8 cellular contexts compared by ENCODE assay signal in genomic region chr1:161399257-161399998, GRCh38. TPM values are rescaled to one million over a fixed set of nuclear protein-coding genes. Genes with fewer than 3 reads are reported as not detected.
A peak's percentile ranks its signal among the peaks of the same experiment; 100 is the strongest.
DNase-seq lines count a peak whose midpoint lies in the region; ATAC-seq, FAIRE-seq and TF ChIP-seq lines count a peak whose summit lies in the region.

No MANE protein-coding gene starts in this region.

- peaks cover 3% of the 10 kb centered on the region for H3K9me3 Mint-ChIP-seq in activated T-helper 1 cell treated with anti-CD3 and anti-CD28 coated beads, Interleukin-12 subunit alpha, Interleukin-12 subunit beta, Interleukin-2, Interleukin-4 antibody, amounts not matched to agents 30 ng/mL and 10 ng/mL and 1 ng/mL, durations not matched to agents 14 hours and 24 hours and 36 hours
- peaks cover 0 to 16% (median 6%) of the 10 kb centered on the region in 7 donors for H3K9me3 Mint-ChIP-seq in naive B cell
- H3K9me3 Mint-ChIP-seq in stimulated activated effector memory CD8-positive, alpha-beta T cell treated with anti-CD3 and anti-CD28 coated beads, Interleukin-12 subunit alpha, Interleukin-12 subunit beta, amount 100 ng/mL, for 72 hours, result no peaks in the 10 kb centered on the region

- H3K36me3 Mint-ChIP-seq in activated T-helper 1 cell treated with anti-CD3 and anti-CD28 coated beads, Interleukin-12 subunit alpha, Interleukin-12 subunit beta, Interleukin-2, Interleukin-4 antibody, amounts not matched to agents 30 ng/mL and 10 ng/mL and 1 ng/mL, durations not matched to agents 14 hours and 24 hours and 36 hours (ENCODE audit: low read depth), result peaks cover 11% of the 10 kb centered on the region
- peaks cover 18 to 19% of the 10 kb centered on the region in 2 donors for H3K36me3 Mint-ChIP-seq in naive B cell
- peaks cover 27% of the 10 kb centered on the region for H3K36me3 Mint-ChIP-seq in stimulated activated effector memory CD8-positive, alpha-beta T cell treated with anti-CD3 and anti-CD28 coated beads, Interleukin-12 subunit alpha, Interleukin-12 subunit beta, amount 100 ng/mL, for 72 hours

- TF ChIP-seq CTCF in DOHH2 (IDR thresholded peaks at IDR 0.05; ENCODE audit: low read depth, low read length, poor library complexity, severe bottlenecking), result peak; percentile 66

- H3K4me1 Mint-ChIP-seq in activated T-helper 1 cell treated with anti-CD3 and anti-CD28 coated beads, Interleukin-12 subunit alpha, Interleukin-12 subunit beta, Interleukin-2, Interleukin-4 antibody, amounts not matched to agents 30 ng/mL and 10 ng/mL and 1 ng/mL, durations not matched to agents 14 hours and 24 hours and 36 hours (ENCODE audit: low read depth), result peaks cover 50% of the 10 kb centered on the region
- peaks cover 26 to 47% (median 34%) of the 10 kb centered on the region in 3 donors for H3K4me1 Mint-ChIP-seq in naive B cell
- H3K4me1 Mint-ChIP-seq in stimulated activated effector memory CD8-positive, alpha-beta T cell treated with anti-CD3 and anti-CD28 coated beads, Interleukin-12 subunit alpha, Interleukin-12 subunit beta, amount 100 ng/mL, for 72 hours, result peaks cover 51% of the 10 kb centered on the region

- peaks cover 16% of the 10 kb centered on the region for H3F3A ChIP-seq in DOHH2 (ENCODE audit: control insufficient read depth, insufficient read depth)

- peak overlapping the region; percentile 94 for H3K4me3 Mint-ChIP-seq in activated T-helper 1 cell treated with anti-CD3 and anti-CD28 coated beads, Interleukin-12 subunit alpha, Interleukin-12 subunit beta, Interleukin-2, Interleukin-4 antibody, amounts not matched to agents 30 ng/mL and 10 ng/mL and 1 ng/mL, durations not matched to agents 14 hours and 24 hours and 36 hours
- H3K4me3 Mint-ChIP-seq in naive B cell, result peak overlapping the region; percentile 94 to 99 (median 98)
- peak overlapping the region; percentile 94 for H3K4me3 Mint-ChIP-seq in stimulated activated effector memory CD8-positive, alpha-beta T cell treated with anti-CD3 and anti-CD28 coated beads, Interleukin-12 subunit alpha, Interleukin-12 subunit beta, amount 100 ng/mL, for 72 hours

- H3K27ac Mint-ChIP-seq in activated T-helper 1 cell treated with anti-CD3 and anti-CD28 coated beads, Interleukin-12 subunit alpha, Interleukin-12 subunit beta, Interleukin-2, Interleukin-4 antibody, amounts not matched to agents 30 ng/mL and 10 ng/mL and 1 ng/mL, durations not matched to agents 14 hours and 24 hours and 36 hours, result peak overlapping the region; percentile 100
- peak overlapping the region; percentile 100 for H3K27ac Mint-ChIP-seq in naive B cell
- peak overlapping the region; percentile 100 for H3K27ac Mint-ChIP-seq in stimulated activated effector memory CD8-positive, alpha-beta T cell treated with anti-CD3 and anti-CD28 coated beads, Interleukin-12 subunit alpha, Interleukin-12 subunit beta, amount 100 ng/mL, for 72 hours

- H3K9me2 ChIP-seq in DOHH2 (replicated peaks; ENCODE audit: control insufficient read depth, low read length), result no peaks in the 10 kb centered on the region

- ATAC-seq in GM21786 (IDR thresholded peaks at IDR 0.05; ENCODE audit: unreplicated experiment) (peak; percentile 73), naive B cell (ENCODE audit: low read depth in 2 of 2) (peak; percentile 81 to 83)
- ATAC-seq in stimulated activated effector memory CD8-positive, alpha-beta T cell treated with anti-CD3 and anti-CD28 coated beads, Interleukin-12 subunit alpha, Interleukin-12 subunit beta, amount 100 ng/mL, for 72 hours, result peak; percentile 87

- H3K27me3 Mint-ChIP-seq in activated T-helper 1 cell treated with anti-CD3 and anti-CD28 coated beads, Interleukin-12 subunit alpha, Interleukin-12 subunit beta, Interleukin-2, Interleukin-4 antibody, amounts not matched to agents 30 ng/mL and 10 ng/mL and 1 ng/mL, durations not matched to agents 14 hours and 24 hours and 36 hours (ENCODE audit: insufficient read depth), result peaks cover 13% of the 10 kb centered on the region
- peaks cover 4 to 9% (median 5%) of the 10 kb centered on the region in 3 donors for H3K27me3 Mint-ChIP-seq in naive B cell

- FAIRE-seq in RCC 7860 (lab: Jason Lieb, UNC), result peak; percentile 2

- intact Hi-C loops in activated T-helper 1 cell treated with anti-CD3 and anti-CD28 coated beads, Interleukin-12 subunit alpha, Interleukin-12 subunit beta, Interleukin-2, Interleukin-4 antibody, amounts not matched to agents 30 ng/mL and 10 ng/mL and 1 ng/mL, durations not matched to agents 14 hours and 24 hours and 36 hours (cut with micrococcal nuclease), result loop anchor here (1.0 to 5.0 kb wide), 9 partner anchors 9 to 1302 kb away; partner anchors contain the start of genes ATF6, IGSF8, NIT1 and PFDN2

- peak overlapping the region; percentile 83 for H3K4me2 ChIP-seq in DOHH2 (ENCODE audit: low read length)

- H4K20me1 ChIP-seq in DOHH2 (ENCODE audit: control insufficient read depth, insufficient read depth, low read depth, low read length), result no peaks in the 10 kb centered on the region

- DNase-seq in RCC 7860 (ENCODE audit: low spot score) (peak; percentile 94), fibroblast of gingiva (ENCODE audit: low read depth) (peak; percentile 89), naive B cell (peak; percentile 94)
- DNase-seq in activated T-helper 1 cell treated with anti-CD3 and anti-CD28 coated beads, Interleukin-12 subunit alpha, Interleukin-12 subunit beta, Interleukin-2, Interleukin-4 antibody, amounts not matched to agents 30 ng/mL and 10 ng/mL and 1 ng/mL, durations not matched to agents 14 hours and 24 hours and 36 hours (ENCODE audit: low spot score), result peak; percentile 88
- DNase-seq in stimulated activated effector memory CD8-positive, alpha-beta T cell treated with anti-CD3 and anti-CD28 coated beads, Interleukin-12 subunit alpha, Interleukin-12 subunit beta, amount 100 ng/mL, for 72 hours (ENCODE audit: low spot score in 2 of 2), result peak; percentile 90 to 97

- peaks cover 21% of the 10 kb centered on the region for H3K4me1 ChIP-seq in DOHH2 (ENCODE audit: control insufficient read depth, low read length)

- H3K36me3 ChIP-seq in DOHH2 (ENCODE audit: control insufficient read depth, low read length) (no peaks in the 10 kb centered on the region; the same call in 1 of the 2 replicates), KOPT-K1 (ENCODE audit: insufficient read depth, low read length) (no peaks in the 10 kb centered on the region)

- peak overlapping the region; percentile 94 for H3K27ac ChIP-seq in DOHH2 (ENCODE audit: low read depth, low read length)
- peak overlapping the region; percentile 93 for H3K27ac ChIP-seq in KOPT-K1 (ENCODE audit: low read depth, low read length, poor library complexity, severe bottlenecking)

- H3K9me3 ChIP-seq in DOHH2 (ENCODE audit: control insufficient read depth, insufficient read depth, low read length) (no peaks in the 10 kb centered on the region), KOPT-K1 (ENCODE audit: insufficient read depth, low read length, poor library complexity, severe bottlenecking) (no peaks in the 10 kb centered on the region)

- H3K4me3 ChIP-seq in DOHH2 (ENCODE audit: low read length), result peak overlapping the region; percentile 85

- no peaks in the 10 kb centered on the region for H3K27me3 ChIP-seq in DOHH2 (ENCODE audit: control insufficient read depth, low read length)

- no peaks in the 10 kb centered on the region for H3K79me2 ChIP-seq in DOHH2 (ENCODE audit: control insufficient read depth, low read length)

RNA-seq across cellular contexts. Expression of gene CFAP126, which starts 31.8 kb away (rescaled TPM):
- not detected in 2 replicates for total RNA-seq in activated T-helper 1 cell treated with anti-CD3 and anti-CD28 coated beads, Interleukin-12 subunit alpha, Interleukin-12 subunit beta, Interleukin-2, Interleukin-4 antibody, amounts not matched to agents 30 ng/mL and 10 ng/mL and 1 ng/mL, durations not matched to agents 14 hours and 24 hours and 36 hours
- not detected for polyA plus RNA-seq in naive B cell (ENCODE audit: low read depth in 6 of 6)

Comparison
In these comparisons a context has a peak if more than half of its experiments do, and no peak if none do; other contexts are left out.
1. Peak in every context shown above with its lines: DNase-seq, ATAC-seq, H3K4me3 ChIP-seq and H3K27ac ChIP-seq.